ENCODE assay signal across 2 cellular contexts in genomic region chr9:136486131-136486530, GRCh38.
TF ChIP-seq lines count a peak whose summit lies in the region.

No MANE protein-coding gene starts in this region.

TF ChIP-seq in liver, 16 proteins besides CTCF, POLR2A, EP300 and RAD21:
- TF ChIP-seq ATF3 (IDR thresholded peaks at IDR 0.05) (no peak), MAX (IDR thresholded peaks at IDR 0.05) (no peak), EGR1 (IDR thresholded peaks at IDR 0.05; ENCODE audit: low read depth in 2 of 2) (no peak), SP1 (IDR thresholded peaks at IDR 0.05) (no peak), NR2F2 (IDR thresholded peaks at IDR 0.05) (no peak), JUND (IDR thresholded peaks at IDR 0.05) (no peak), TAF1 (conservative IDR thresholded peaks at IDR 0.05) (no peak), FOXA2 (IDR thresholded peaks at IDR 0.05) (no peak), FOXA1 (IDR thresholded peaks at IDR 0.05) (no peak), REST (IDR thresholded peaks at IDR 0.05) (no peak), YY1 (IDR thresholded peaks at IDR 0.05) (no peak), GABPA (IDR thresholded peaks at IDR 0.05 in 1 of 2, conservative IDR thresholded peaks at IDR 0.05 in 1 of 2) (no peak), RXRA (IDR thresholded peaks at IDR 0.05) (no peak), HNF4G (IDR thresholded peaks at IDR 0.05) (no peak), HNF4A (conservative IDR thresholded peaks at IDR 0.05) (no peak), ZBTB33 (IDR thresholded peaks at IDR 0.05) (no peak)

TF ChIP-seq in HepG2, 621 proteins besides CTCF, POLR2A, EP300 and RAD21:
- TF ChIP-seq FUBP1 (CRISPR knock-in tag; IDR thresholded peaks at IDR 0.05; ENCODE audit: borderline replicate concordance), result no peak
- no peak for TF ChIP-seq SUZ12 (IDR thresholded peaks at IDR 0.05; ENCODE audit: low read depth, low read length)
- no peak for TF ChIP-seq ZKSCAN5 (CRISPR knock-in tag; IDR thresholded peaks at IDR 0.05)
- no peak for TF ChIP-seq FOXA3 (CRISPR knock-in tag; IDR thresholded peaks at IDR 0.05)
- TF ChIP-seq MED1 (CRISPR knock-in tag; IDR thresholded peaks at IDR 0.05), result no peak
- TF ChIP-seq CEBPB (IDR thresholded peaks at IDR 0.05; ENCODE audit: borderline replicate concordance, low read depth, low read length), result no peak
- no peak for TF ChIP-seq ZNF552 (CRISPR knock-in tag; IDR thresholded peaks at IDR 0.05; ENCODE audit: borderline replicate concordance)
- TF ChIP-seq TBL1XR1 (IDR thresholded peaks at IDR 0.05; ENCODE audit: borderline replicate concordance, low read length, partially characterized antibody), result no peak
- TF ChIP-seq ELF3 (CRISPR knock-in tag; IDR thresholded peaks at IDR 0.05), result no peak
- TF ChIP-seq ZNF468 (CRISPR knock-in tag; IDR thresholded peaks at IDR 0.05), result no peak
- TF ChIP-seq ZNF782 (CRISPR knock-in tag; IDR thresholded peaks at IDR 0.05; ENCODE audit: borderline replicate concordance), result no peak
- TF ChIP-seq AHR (CRISPR knock-in tag; IDR thresholded peaks at IDR 0.05), result no peak
- no peak for TF ChIP-seq NBN (conservative IDR thresholded peaks at IDR 0.05)
- TF ChIP-seq MTA1 (CRISPR knock-in tag; IDR thresholded peaks at IDR 0.05; ENCODE audit: borderline replicate concordance), result no peak
- no peak for TF ChIP-seq ARNT2 (CRISPR knock-in tag; IDR thresholded peaks at IDR 0.05; ENCODE audit: low read depth)
- TF ChIP-seq SNRNP70 (IDR thresholded peaks at IDR 0.05; ENCODE audit: low read depth, low read length), result no peak
